In genomic region chr7:155001756-155002410, GRCh38 we compare ENCODE assay signal across 8 cellular contexts. TPM values are rescaled to one million over a fixed set of nuclear protein-coding genes. Genes with fewer than 3 reads are reported as not detected.
DNase-seq lines count a peak whose midpoint lies in the region; ATAC-seq and TF ChIP-seq lines count a peak whose summit lies in the region.

No MANE protein-coding gene starts in this region.

- H3K4me3 ChIP-seq in HFF-Myc (replicated peaks; ENCODE audit: low read depth, low read length) (peak overlapping the region; percentile 93), NT2/D1 (ENCODE audit: insufficient read length, low read depth) (peak overlapping the region; percentile 61), dorsolateral prefrontal cortex (peak overlapping the region; percentile 35 to 100 (median 80))
- peak overlapping the region; percentile 52 for H3K4me3 ChIP-seq in naive thymus-derived CD4-positive, alpha-beta T cell (ENCODE audit: low read length)

- DNase-seq in activated T-cell treated with anti-CD3 and anti-CD28 coated beads for 24 hours (ENCODE audit: low read depth) = peak; percentile 16
- DNase-seq in activated T-cell treated with anti-CD3 and anti-CD28 coated beads, Interleukin-2, amount 50 U/mL, for 1 hour = no peak
- DNase-seq in HFF-Myc (ENCODE audit: extremely low read depth, low read depth) = no peak
- DNase-seq in NT2/D1 (ENCODE audit: low read depth, low spot score) = no peak
- DNase-seq in dorsolateral prefrontal cortex = no peak
- peak in 2 of 9 donors; percentile 8 to 36 for DNase-seq in naive thymus-derived CD4-positive, alpha-beta T cell
- no peak for DNase-seq in iPS-NIHi7 (ENCODE audit: extremely low spot score)
- DNase-seq in NCI-H1694 (lab: John Stamatoyannopoulos, UW) = no peak

- H3K27me3 Mint-ChIP-seq in naive thymus-derived CD4-positive, alpha-beta T cell = no peaks in the 10 kb centered on the region

- H3K27me3 ChIP-seq in NT2/D1 (ENCODE audit: insufficient read depth, insufficient read length) = no peaks in the 10 kb centered on the region
- no peaks in the 10 kb centered on the region for H3K27me3 ChIP-seq in dorsolateral prefrontal cortex
- no peaks in the 10 kb centered on the region for H3K27me3 ChIP-seq in naive thymus-derived CD4-positive, alpha-beta T cell (ENCODE audit: control insufficient read depth in 2 of 2, insufficient read depth in 2 of 2, low read length in 2 of 2)

- no peaks in the 10 kb centered on the region for H3K9me3 Mint-ChIP-seq in naive thymus-derived CD4-positive, alpha-beta T cell

- peak overlapping the region in 5 of 9 donors; percentile 66 to 90 (median 84) for H3K27ac Mint-ChIP-seq in naive thymus-derived CD4-positive, alpha-beta T cell

- POLR2A ChIA-PET in naive thymus-derived CD4-positive, alpha-beta T cell (lab: Charles Lee) = interaction anchor here (3.4 kb wide), 1 partner anchor 74 kb away, joined by 16 read pairs; no protein-coding TSS in a partner anchor

- H3K36me3 Mint-ChIP-seq in naive thymus-derived CD4-positive, alpha-beta T cell = peaks cover 0 to 10% (median 3%) of the 10 kb centered on the region in 5 donors

- H3K9ac ChIP-seq in NT2/D1 (ENCODE audit: insufficient read length, low read depth) = peak overlapping the region; percentile 80

- peaks cover 50% of the 10 kb centered on the region for H3K36me3 ChIP-seq in NT2/D1 (ENCODE audit: insufficient read depth, insufficient read length, low read length)
- peaks cover 0 to 16% (median 5%) of the 10 kb centered on the region in 3 experiments for H3K36me3 ChIP-seq in naive thymus-derived CD4-positive, alpha-beta T cell (ENCODE audit: control insufficient read depth in 2 of 3, insufficient read depth in 3 of 3, low read length in 3 of 3)

- CTCF ChIA-PET in naive thymus-derived CD4-positive, alpha-beta T cell (lab: Charles Lee) = no interaction called here

- H3K9me3 ChIP-seq in NT2/D1 (ENCODE audit: insufficient read depth, low read length) = no peaks in the 10 kb centered on the region
- no peaks in the 10 kb centered on the region for H3K9me3 ChIP-seq in naive thymus-derived CD4-positive, alpha-beta T cell (ENCODE audit: control insufficient read depth in 2 of 3, low read length in 3 of 3)

- peak overlapping the region in 1 of 10 donors; percentile 89 for H3K4me3 Mint-ChIP-seq in naive thymus-derived CD4-positive, alpha-beta T cell

- H3K4me1 Mint-ChIP-seq in naive thymus-derived CD4-positive, alpha-beta T cell = peaks cover 12 to 22% (median 16%) of the 10 kb centered on the region in 7 donors

- intact Hi-C loops in dorsolateral prefrontal cortex (cut with DNase I) = loop anchor here (5.0 to 10.0 kb wide), 3 partner anchors 167 to 643 kb away; partner anchors contain the start of genes INSIG1 (in 2 of the 2) and RBM33 (in 1 of the 2)
- intact Hi-C loops in naive thymus-derived CD4-positive, alpha-beta T cell (cut with micrococcal nuclease) = loop anchor here (2.0 to 5.0 kb wide), 5 partner anchors 21 to 1891 kb away; partner anchors contain the start of gene LMBR1 (in 1 of the 2)

- ATAC-seq in naive thymus-derived CD4-positive, alpha-beta T cell = no peak

- TF ChIP-seq CTCF in HFF-Myc (IDR thresholded peaks at IDR 0.05; ENCODE audit: low read depth, low read length, missing control alignments) (no peak), dorsolateral prefrontal cortex (IDR thresholded peaks at IDR 0.05 in 54 of 56, conservative IDR thresholded peaks at IDR 0.05 in 2 of 56; ENCODE audit: low read depth in 1 of 56, partially characterized antibody in 56 of 56) (no peak)

- H3K4me1 ChIP-seq in NT2/D1 (ENCODE audit: insufficient read depth, insufficient read length) = peaks cover 7% of the 10 kb centered on the region
- H3K4me1 ChIP-seq in naive thymus-derived CD4-positive, alpha-beta T cell (ENCODE audit: control insufficient read depth in 2 of 2, insufficient read depth in 2 of 2, low read length in 2 of 2) = peaks cover 0 to 6% of the 10 kb centered on the region in 2 donors

- H3K27ac ChIP-seq in dorsolateral prefrontal cortex = peak overlapping the region in 28 of 59 donors; percentile 20 to 98 (median 78)
- peak overlapping the region; percentile 62 for H3K27ac ChIP-seq in naive thymus-derived CD4-positive, alpha-beta T cell (ENCODE audit: low read depth, low read length)

RNA-seq across cellular contexts. Expression of gene PAXIP1, which starts 1.0 kb away (rescaled TPM):
- total RNA-seq in dorsolateral prefrontal cortex = 10 to 100 TPM in 98 of 120 experiments, 1 to 10 TPM in 22; 7.2 to 22.0 (median 11.6) TPM
- 10 to 100 TPM in 3 of 5 experiments, 1 to 10 TPM in 2; 9.1 to 29.7 (median 13.0) TPM for total RNA-seq in naive thymus-derived CD4-positive, alpha-beta T cell
- polyA plus RNA-seq in naive thymus-derived CD4-positive, alpha-beta T cell = 1 to 10 TPM; 1.1 to 3.3 TPM
